In the genomic region with DNA sequence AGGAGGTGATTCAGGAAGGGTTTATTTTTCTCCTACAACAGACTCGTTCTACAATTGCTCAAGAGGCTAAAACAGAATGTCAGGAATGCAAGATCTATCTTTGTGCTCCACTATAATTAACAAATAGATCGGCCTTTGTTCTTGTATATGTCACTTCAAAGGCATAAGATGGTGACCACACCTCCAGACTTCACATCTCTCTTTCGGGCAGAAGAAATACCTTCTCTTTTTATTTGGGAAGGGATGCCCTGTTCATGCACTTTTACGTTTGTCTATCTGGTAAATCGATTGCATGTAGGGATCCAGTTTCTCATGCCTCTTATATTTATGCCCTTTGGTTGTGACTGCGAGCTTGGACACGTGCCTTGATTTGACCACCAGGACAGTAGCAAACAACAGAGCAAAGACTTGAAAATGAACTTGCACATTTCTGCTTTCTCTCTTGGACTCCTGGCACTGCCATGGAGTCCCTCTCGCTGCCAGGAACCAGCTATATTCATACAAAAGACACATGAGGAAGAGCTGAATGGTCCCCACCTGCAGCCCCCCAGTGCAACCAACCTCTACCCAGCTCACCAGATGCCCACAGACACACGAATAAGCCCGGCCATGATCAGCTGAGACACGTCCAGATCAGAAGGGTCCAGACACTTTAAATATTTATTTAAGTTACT, we compare ENCODE assay signal across 1 cellular context.
TF ChIP-seq lines count a peak whose summit lies in the region.

No MANE protein-coding gene starts in this region.

TF ChIP-seq in H1, 55 proteins besides CTCF, POLR2A, EP300 and RAD21 (continued from another document):
- TF ChIP-seq TEAD4 (IDR thresholded peaks at IDR 0.05; ENCODE audit: low read depth, low read length): no peak
- no peak for TF ChIP-seq SIX5 (IDR thresholded peaks at IDR 0.05; ENCODE audit: low read depth, low read length)
- no peak for TF ChIP-seq JUND (IDR thresholded peaks at IDR 0.05; ENCODE audit: low read length)
